Comparison of ENCODE assay signal across 8 cellular contexts in genomic region chr10:101297901-101298451, GRCh38. TPM values are rescaled to one million over a fixed set of nuclear protein-coding genes. Genes with fewer than 3 reads are reported as not detected.
DNase-seq lines count a peak whose midpoint lies in the region; ATAC-seq, FAIRE-seq and TF ChIP-seq lines count a peak whose summit lies in the region.

No MANE protein-coding gene starts in this region.

- no peak overlapping the region for H3K4me3 Mint-ChIP-seq in activated CD8-positive, alpha-beta T cell treated with anti-CD3 and anti-CD28 coated beads for 36 hours
- H3K4me3 Mint-ChIP-seq in naive thymus-derived CD8-positive, alpha-beta T cell, result no peak overlapping the region
- H3K4me3 Mint-ChIP-seq in stimulated activated memory B cell treated with anti-CD40 and anti-IgM and Interleukin-4, amounts not matched to agents 10 μg/mL and 1 μg/mL and 100 μg/mL, for 72 hours, result no peak overlapping the region

- H3K56ac ChIP-seq in H1 (replicated peaks; ENCODE audit: insufficient read length, low read depth, low read length), result no peak overlapping the region

- peak overlapping the region; percentile 77; the same call in 1 of the 2 replicates for H2BK15ac ChIP-seq in H1 (ENCODE audit: low read length)

- TF ChIP-seq EP300 in H1 (IDR thresholded peaks at IDR 0.05; ENCODE audit: borderline replicate concordance in 1 of 2, low read depth in 2 of 2, low read length in 2 of 2), result no peak

- H4K5ac ChIP-seq in H1 (ENCODE audit: insufficient read length, low read depth, low read length), result no peak overlapping the region

- WGBS in H1 (ENCODE audit: extremely low coverage in 1 of 2, insufficient coverage in 1 of 2, insufficient read length in 1 of 2, insufficient replicate concordance in 2 of 2, low coverage in 1 of 2, low lambda C conversion rate in 2 of 2, missing lambda C conversion rate in 1 of 2), 2 experiments, result 20% methylated on average over 9 of the region's 9 CpGs; no CpG with 5 or more reads in 1 of the 2 experiments

- no peak overlapping the region for H3K9ac ChIP-seq in H1 (replicated peaks in 1 of 4; ENCODE audit: extremely low read depth in 1 of 4, low read depth in 3 of 4, low read length in 3 of 4)

- peaks cover 37% of the 10 kb centered on the region for H3K27me3 Mint-ChIP-seq in activated CD8-positive, alpha-beta T cell treated with anti-CD3 and anti-CD28 coated beads for 36 hours
- peaks cover 29 to 65% (median 58%) of the 10 kb centered on the region in 5 donors for H3K27me3 Mint-ChIP-seq in naive thymus-derived CD8-positive, alpha-beta T cell
- H3K27me3 Mint-ChIP-seq in stimulated activated memory B cell treated with anti-CD40 and anti-IgM and Interleukin-4, amounts not matched to agents 10 μg/mL and 1 μg/mL and 100 μg/mL, for 72 hours, result peaks cover 70% of the 10 kb centered on the region

- H2BK12ac ChIP-seq in H1 (ENCODE audit: low read depth, low read length), result peak overlapping the region; percentile 50; the same call in 1 of the 2 replicates

- peak; percentile 91 for ATAC-seq in activated CD8-positive, alpha-beta T cell treated with anti-CD3 and anti-CD28 coated beads for 36 hours
- peak; percentile 93 to 97 for ATAC-seq in naive thymus-derived CD8-positive, alpha-beta T cell
- ATAC-seq in stimulated activated memory B cell treated with anti-CD40 and anti-IgM and Interleukin-4, amounts not matched to agents 10 μg/mL and 1 μg/mL and 100 μg/mL, for 72 hours, result peak; percentile 55
- no peak for ATAC-seq in HG03039 (IDR thresholded peaks at IDR 0.05; ENCODE audit: unreplicated experiment)

- H3K79me2 ChIP-seq in H1 (ENCODE audit: control insufficient read depth in 1 of 2, insufficient read depth in 2 of 2, low read length in 2 of 2), result no peaks in the 10 kb centered on the region

- no peak overlapping the region for H3K14ac ChIP-seq in H1 (ENCODE audit: insufficient read length)

- H3K4me1 Mint-ChIP-seq in activated CD8-positive, alpha-beta T cell treated with anti-CD3 and anti-CD28 coated beads for 36 hours (ENCODE audit: low read depth), result peaks cover under 1% of the 10 kb centered on the region
- H3K4me1 Mint-ChIP-seq in naive thymus-derived CD8-positive, alpha-beta T cell, result peaks cover 0 to 9% (median 2%) of the 10 kb centered on the region in 4 donors
- H3K4me1 Mint-ChIP-seq in stimulated activated memory B cell treated with anti-CD40 and anti-IgM and Interleukin-4, amounts not matched to agents 10 μg/mL and 1 μg/mL and 100 μg/mL, for 72 hours, result peaks cover 9% of the 10 kb centered on the region

- H3K27me3 ChIP-seq in H1 (replicated peaks in 1 of 4; ENCODE audit: control insufficient read depth in 3 of 4, extremely low read depth in 1 of 4, insufficient read depth in 3 of 4, low read length in 3 of 4), result peaks cover 7 to 39% (median 29%) of the 10 kb centered on the region in 4 experiments

- H2AFZ ChIP-seq in H1 (ENCODE audit: low read length), result peak overlapping the region; percentile 99

- no peak overlapping the region for H2BK20ac ChIP-seq in H1 (ENCODE audit: low read length)

- peak; percentile 51 to 61 for TF ChIP-seq RAD21 in H1 (IDR thresholded peaks at IDR 0.05 in 1 of 2, conservative IDR thresholded peaks at IDR 0.05 in 1 of 2; ENCODE audit: low read depth in 2 of 2, low read length in 2 of 2)

- no peaks in the 10 kb centered on the region for H3K79me1 ChIP-seq in H1 (ENCODE audit: low read depth, low read length)

- POLR2A ChIA-PET in activated CD8-positive, alpha-beta T cell treated with anti-CD3 and anti-CD28 coated beads for 36 hours (lab: Charles Lee), result no interaction called here
- POLR2A ChIA-PET in H1 (lab: Charles Lee; ENCODE audit: partially characterized antibody), result no interaction called here
- POLR2A ChIA-PET in naive thymus-derived CD8-positive, alpha-beta T cell (lab: Charles Lee), result no interaction called here

- no peak overlapping the region for H2BK120ac ChIP-seq in H1 (replicated peaks; ENCODE audit: low read depth, low read length)

- intact Hi-C loops in activated CD8-positive, alpha-beta T cell treated with anti-CD3 and anti-CD28 coated beads for 36 hours (cut with micrococcal nuclease), result no loop called here

- H2AK5ac ChIP-seq in H1 (ENCODE audit: low read depth, low read length), result no peak overlapping the region

- peaks cover 0 to 3% (median 0%) of the 10 kb centered on the region in 4 experiments; a peak in 1 of 7 replicates for H3K4me1 ChIP-seq in H1 (replicated peaks in 1 of 4; ENCODE audit: control insufficient read depth in 3 of 4, insufficient read depth in 4 of 4, low read length in 3 of 4)

- H3K27ac ChIP-seq in H1 (ENCODE audit: low read depth, low read length), result no peak overlapping the region

- TF ChIP-seq CTCF in activated CD8-positive, alpha-beta T cell treated with anti-CD3 and anti-CD28 coated beads for 36 hours (IDR thresholded peaks at IDR 0.05), result peak; percentile 94
- TF ChIP-seq CTCF in H1 (IDR thresholded peaks at IDR 0.05; ENCODE audit: control extremely low read depth in 1 of 3, insufficient read depth in 1 of 3, low read depth in 1 of 3, low read length in 3 of 3), result peak; percentile 88 to 98 (median 96)

- H2BK5ac ChIP-seq in H1 (ENCODE audit: low read depth, low read length), result no peak overlapping the region

- no peak overlapping the region for H3K23ac ChIP-seq in H1 (ENCODE audit: insufficient read length)

- H3K4me3 ChIP-seq in H1 (ENCODE audit: extremely low read depth in 1 of 4, insufficient read depth in 2 of 4, low read depth in 3 of 4, low read length in 4 of 4), result no peak overlapping the region

- no peak overlapping the region for H3K27ac Mint-ChIP-seq in activated CD8-positive, alpha-beta T cell treated with anti-CD3 and anti-CD28 coated beads for 36 hours
- H3K27ac Mint-ChIP-seq in naive thymus-derived CD8-positive, alpha-beta T cell, result no peak overlapping the region
- no peak overlapping the region for H3K27ac Mint-ChIP-seq in stimulated activated memory B cell treated with anti-CD40 and anti-IgM and Interleukin-4, amounts not matched to agents 10 μg/mL and 1 μg/mL and 100 μg/mL, for 72 hours

- no peaks in the 10 kb centered on the region for H3K36me3 ChIP-seq in H1 (ENCODE audit: control insufficient read depth in 2 of 4, insufficient read depth in 4 of 4, low read length in 3 of 4)

- no peak overlapping the region for H4K91ac ChIP-seq in H1 (replicated peaks; ENCODE audit: insufficient read length, low read length)

- CTCF ChIA-PET in activated CD8-positive, alpha-beta T cell treated with anti-CD3 and anti-CD28 coated beads for 36 hours (lab: Charles Lee), result interaction anchor here (0.5 to 14.3 kb wide), 21 partner anchors 9 to 190 kb away, joined by 3 to 174 read pairs (median 3); no protein-coding TSS in a partner anchor
- CTCF ChIA-PET in H1 (lab: Charles Lee; ENCODE audit: partially characterized antibody), result interaction anchor here (0.6 to 19.2 kb wide), 32 partner anchors 4 to 273 kb away, joined by 3 to 417 read pairs (median 4); partner anchors contain the start of genes PDZD7 and SFXN3

- peak overlapping the region; percentile 39 for H3K4ac ChIP-seq in H1 (replicated peaks; ENCODE audit: insufficient read length, low read depth, low read length)

- DNase-seq in NCI-H524 (lab: John Stamatoyannopoulos, UW) (peak; percentile 18 to 60), NCI-H524 treated with DMSO at 0.1 percent for 48 hours (lab: John Stamatoyannopoulos, UW) (no peak), NCI-H2227 treated with DMSO at 0.1 percent for 48 hours (lab: John Stamatoyannopoulos, UW) (peak; percentile 27), H1 (ENCODE audit: low read depth in 1 of 2, low spot score in 2 of 2) (peak; percentile 74 to 96)
- DNase-seq in activated CD8-positive, alpha-beta T cell treated with anti-CD3 and anti-CD28 coated beads for 36 hours, result peak; percentile 88
- DNase-seq in naive thymus-derived CD8-positive, alpha-beta T cell, result peak; percentile 45 to 83 (median 67)

- no peaks in the 10 kb centered on the region for H4K20me1 ChIP-seq in H1 (replicated peaks in 1 of 2; ENCODE audit: control insufficient read depth in 1 of 2, insufficient read depth in 2 of 2, low read length in 2 of 2)

- no peaks in the 10 kb centered on the region; the same call in 1 of the 2 replicates for H3K23me2 ChIP-seq in H1 (ENCODE audit: low read depth, low read length)

- no peaks in the 10 kb centered on the region for H3K9me3 Mint-ChIP-seq in activated CD8-positive, alpha-beta T cell treated with anti-CD3 and anti-CD28 coated beads for 36 hours
- H3K9me3 Mint-ChIP-seq in naive thymus-derived CD8-positive, alpha-beta T cell, result no peaks in the 10 kb centered on the region
- H3K9me3 Mint-ChIP-seq in stimulated activated memory B cell treated with anti-CD40 and anti-IgM and Interleukin-4, amounts not matched to agents 10 μg/mL and 1 μg/mL and 100 μg/mL, for 72 hours, result no peaks in the 10 kb centered on the region

- TF ChIP-seq POLR2A in H1 (IDR thresholded peaks at IDR 0.05; ENCODE audit: control extremely low read depth in 1 of 2, low read depth in 2 of 2, low read length in 2 of 2), result no peak

- peak overlapping the region in 1 of 2 experiments; percentile 20; a peak in 1 of 4 replicates for H3K4me2 ChIP-seq in H1 (ENCODE audit: insufficient read depth in 1 of 2, low read depth in 2 of 2, low read length in 2 of 2)

- no peaks in the 10 kb centered on the region for H3K36me3 Mint-ChIP-seq in activated CD8-positive, alpha-beta T cell treated with anti-CD3 and anti-CD28 coated beads for 36 hours (ENCODE audit: low read depth)
- no peaks in the 10 kb centered on the region for H3K36me3 Mint-ChIP-seq in naive thymus-derived CD8-positive, alpha-beta T cell
- H3K36me3 Mint-ChIP-seq in stimulated activated memory B cell treated with anti-CD40 and anti-IgM and Interleukin-4, amounts not matched to agents 10 μg/mL and 1 μg/mL and 100 μg/mL, for 72 hours, result no peaks in the 10 kb centered on the region

- H4K8ac ChIP-seq in H1 (ENCODE audit: extremely low read depth, insufficient read depth, low read length), result no peak overlapping the region

- FAIRE-seq in H1 (lab: Jason Lieb, UNC), result peak; percentile 83

- no peaks in the 10 kb centered on the region for H3K9me3 ChIP-seq in H1 (ENCODE audit: insufficient read depth in 2 of 2, low read depth in 1 of 2, low read length in 1 of 2)

- H3K18ac ChIP-seq in H1 (ENCODE audit: extremely low read depth, low read length), result no peak overlapping the region; the same call in 1 of the 2 replicates

RNA-seq across cellular contexts. Expression of gene BTRC, which starts 56.0 kb away (rescaled TPM):
- total RNA-seq in activated CD8-positive, alpha-beta T cell treated with anti-CD3 and anti-CD28 coated beads for 36 hours, result 10 to 100 TPM; 11.6 to 14.6 TPM
- 24.7 and 28.1 TPM in 2 replicates for total RNA-seq in H1 (2021; fragmentation: NEBNext Ultra II Directional; extraction: Animal tissue kit (Norgen Biotek cat#: 25700))
- polyA plus RNA-seq in H1 (2011; rRNA removed), result 8.2 and 9.9 TPM in 2 replicates
- polyA plus RNA-seq in H1 (2011; cell fraction: cytosol; rRNA removed), result 12.2 TPM
- 7.7 TPM for polyA plus RNA-seq in H1 (2011; cell fraction: nucleus; rRNA removed)
- 8.9 to 15.0 TPM (median 11.0 TPM) in 4 replicates for polyA plus RNA-seq in H1 (2012, experiment 1 of 2)
- polyA plus RNA-seq in H1 (2012, experiment 2 of 2), result 1.4 TPM
- polyA plus RNA-seq in H1 (2013, experiment 1 of 2), result 6.5 TPM
- 6.5 TPM for polyA plus RNA-seq in H1 (2013, experiment 2 of 2)
- 29.2 TPM in 2 replicates for polyA minus RNA-seq in H1 (2011; rRNA and poly(A)+ RNA removed)
- 13.4 TPM for polyA minus RNA-seq in H1 (2011; cell fraction: cytosol; rRNA and poly(A)+ RNA removed)
- polyA minus RNA-seq in H1 (2011; cell fraction: nucleus; rRNA and poly(A)+ RNA removed), result 14.2 TPM
- total RNA-seq in naive thymus-derived CD8-positive, alpha-beta T cell, result 10 to 100 TPM; 23.3 to 23.8 TPM
- 10 to 100 TPM in 1 of 3 donors, 1 to 10 TPM in 2; 7.9 to 11.0 (median 8.6) TPM for polyA plus RNA-seq in naive thymus-derived CD8-positive, alpha-beta T cell
